Comparison of ENCODE assay signal across 1 cellular context in the genomic region with DNA sequence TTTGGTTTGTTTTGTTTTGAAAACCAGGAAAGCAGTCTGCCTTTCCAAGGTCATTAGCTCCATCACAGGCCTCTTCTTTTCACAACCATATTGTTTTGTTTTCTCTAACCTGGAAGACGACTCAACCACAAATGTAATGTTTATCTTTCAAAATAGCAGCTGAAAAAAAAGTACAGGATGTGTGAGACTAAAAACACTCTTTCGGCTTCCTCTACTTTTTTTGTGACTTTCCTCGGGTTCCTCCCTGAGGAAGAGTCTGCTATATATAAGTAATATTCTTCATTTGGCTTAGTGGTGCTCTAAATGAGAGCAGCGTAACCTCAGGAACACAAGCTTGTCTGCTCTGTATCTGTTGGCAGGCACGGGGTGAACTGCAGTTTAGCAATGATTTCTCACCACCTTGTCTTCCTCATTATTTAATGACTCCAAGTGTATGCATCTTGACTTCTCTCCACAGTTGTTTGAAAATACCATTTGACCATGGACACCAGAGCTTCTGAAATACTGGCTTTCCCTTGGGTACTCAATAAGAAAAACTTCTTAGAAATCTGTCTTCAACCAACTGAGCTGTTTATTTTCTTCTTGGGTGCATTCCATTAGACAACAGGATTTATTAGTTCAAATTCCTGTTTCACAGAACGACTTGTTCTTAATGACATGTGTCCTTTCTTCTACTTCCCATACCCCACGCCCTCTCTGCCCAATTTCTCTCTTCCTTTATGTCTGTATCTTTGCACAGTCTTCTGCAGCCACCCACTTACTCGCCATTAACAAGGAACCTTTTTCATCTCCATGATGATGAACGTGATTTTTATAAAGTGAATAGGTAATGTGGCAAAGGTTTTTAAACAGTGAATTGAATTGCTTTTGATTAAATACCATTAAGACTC.
TF ChIP-seq lines count a peak whose summit lies in the region.

No MANE protein-coding gene starts in this region.

TF ChIP-seq in WTC11, 78 proteins besides CTCF, POLR2A, EP300 and RAD21 (continued from another document):
- TF ChIP-seq ATF6 (CRISPR knock-in tag; IDR thresholded peaks at IDR 0.05) (no peak), TP53 (CRISPR knock-in tag; IDR thresholded peaks at IDR 0.05) (no peak), NFE2L1 (CRISPR knock-in tag; IDR thresholded peaks at IDR 0.05) (no peak), JAZF1 (CRISPR knock-in tag; IDR thresholded peaks at IDR 0.05) (no peak)
- TF ChIP-seq, protein P1, sequence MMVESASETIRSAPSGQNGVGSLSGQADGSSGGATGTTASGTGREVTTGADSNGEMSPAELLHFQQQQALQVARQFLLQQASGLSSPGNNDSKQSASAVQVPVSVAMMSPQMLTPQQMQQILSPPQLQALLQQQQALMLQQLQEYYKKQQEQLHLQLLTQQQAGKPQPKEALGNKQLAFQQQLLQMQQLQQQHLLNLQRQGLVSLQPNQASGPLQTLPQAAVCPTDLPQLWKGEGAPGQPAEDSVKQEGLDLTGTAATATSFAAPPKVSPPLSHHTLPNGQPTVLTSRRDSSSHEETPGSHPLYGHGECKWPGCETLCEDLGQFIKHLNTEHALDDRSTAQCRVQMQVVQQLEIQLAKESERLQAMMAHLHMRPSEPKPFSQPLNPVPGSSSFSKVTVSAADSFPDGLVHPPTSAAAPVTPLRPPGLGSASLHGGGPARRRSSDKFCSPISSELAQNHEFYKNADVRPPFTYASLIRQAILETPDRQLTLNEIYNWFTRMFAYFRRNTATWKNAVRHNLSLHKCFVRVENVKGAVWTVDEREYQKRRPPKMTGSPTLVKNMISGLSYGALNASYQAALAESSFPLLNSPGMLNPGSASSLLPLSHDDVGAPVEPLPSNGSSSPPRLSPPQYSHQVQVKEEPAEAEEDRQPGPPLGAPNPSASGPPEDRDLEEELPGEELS (CRISPR knock-in tag; IDR thresholded peaks at IDR 0.05) = no peak
TF ChIP-seq in WTC11: peak in this region for 0.
